ENCODE assay signal across 1 cellular context in the genomic region with DNA sequence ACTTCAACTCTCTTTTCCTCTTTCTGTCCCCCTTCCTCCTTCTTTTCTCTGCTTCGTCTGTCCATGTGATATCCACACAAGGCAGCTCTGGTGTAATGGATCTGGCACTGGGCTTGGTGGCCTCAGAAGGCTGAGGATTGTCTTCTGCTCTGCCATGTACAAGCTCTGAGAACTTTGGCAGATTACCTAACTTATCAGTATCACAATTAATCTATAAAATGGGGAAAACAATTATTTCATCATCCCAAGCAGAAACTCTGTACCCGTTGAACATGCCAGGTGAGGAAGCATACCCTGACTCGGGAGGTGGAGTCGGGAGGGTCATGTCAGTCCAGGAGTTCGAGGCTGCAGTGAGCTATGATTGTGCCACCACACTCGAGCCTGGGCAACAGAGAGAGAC.
TF ChIP-seq lines count a peak whose summit lies in the region.

No MANE protein-coding gene starts in this region.

TF ChIP-seq in GM23338, 12 proteins besides CTCF, POLR2A, EP300 and RAD21 (continued from another document):
- TF ChIP-seq, protein P1, sequence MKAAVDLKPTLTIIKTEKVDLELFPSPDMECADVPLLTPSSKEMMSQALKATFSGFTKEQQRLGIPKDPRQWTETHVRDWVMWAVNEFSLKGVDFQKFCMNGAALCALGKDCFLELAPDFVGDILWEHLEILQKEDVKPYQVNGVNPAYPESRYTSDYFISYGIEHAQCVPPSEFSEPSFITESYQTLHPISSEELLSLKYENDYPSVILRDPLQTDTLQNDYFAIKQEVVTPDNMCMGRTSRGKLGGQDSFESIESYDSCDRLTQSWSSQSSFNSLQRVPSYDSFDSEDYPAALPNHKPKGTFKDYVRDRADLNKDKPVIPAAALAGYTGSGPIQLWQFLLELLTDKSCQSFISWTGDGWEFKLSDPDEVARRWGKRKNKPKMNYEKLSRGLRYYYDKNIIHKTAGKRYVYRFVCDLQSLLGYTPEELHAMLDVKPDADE (IDR thresholded peaks at IDR 0.05), result no peak
- TF ChIP-seq, protein P2, sequence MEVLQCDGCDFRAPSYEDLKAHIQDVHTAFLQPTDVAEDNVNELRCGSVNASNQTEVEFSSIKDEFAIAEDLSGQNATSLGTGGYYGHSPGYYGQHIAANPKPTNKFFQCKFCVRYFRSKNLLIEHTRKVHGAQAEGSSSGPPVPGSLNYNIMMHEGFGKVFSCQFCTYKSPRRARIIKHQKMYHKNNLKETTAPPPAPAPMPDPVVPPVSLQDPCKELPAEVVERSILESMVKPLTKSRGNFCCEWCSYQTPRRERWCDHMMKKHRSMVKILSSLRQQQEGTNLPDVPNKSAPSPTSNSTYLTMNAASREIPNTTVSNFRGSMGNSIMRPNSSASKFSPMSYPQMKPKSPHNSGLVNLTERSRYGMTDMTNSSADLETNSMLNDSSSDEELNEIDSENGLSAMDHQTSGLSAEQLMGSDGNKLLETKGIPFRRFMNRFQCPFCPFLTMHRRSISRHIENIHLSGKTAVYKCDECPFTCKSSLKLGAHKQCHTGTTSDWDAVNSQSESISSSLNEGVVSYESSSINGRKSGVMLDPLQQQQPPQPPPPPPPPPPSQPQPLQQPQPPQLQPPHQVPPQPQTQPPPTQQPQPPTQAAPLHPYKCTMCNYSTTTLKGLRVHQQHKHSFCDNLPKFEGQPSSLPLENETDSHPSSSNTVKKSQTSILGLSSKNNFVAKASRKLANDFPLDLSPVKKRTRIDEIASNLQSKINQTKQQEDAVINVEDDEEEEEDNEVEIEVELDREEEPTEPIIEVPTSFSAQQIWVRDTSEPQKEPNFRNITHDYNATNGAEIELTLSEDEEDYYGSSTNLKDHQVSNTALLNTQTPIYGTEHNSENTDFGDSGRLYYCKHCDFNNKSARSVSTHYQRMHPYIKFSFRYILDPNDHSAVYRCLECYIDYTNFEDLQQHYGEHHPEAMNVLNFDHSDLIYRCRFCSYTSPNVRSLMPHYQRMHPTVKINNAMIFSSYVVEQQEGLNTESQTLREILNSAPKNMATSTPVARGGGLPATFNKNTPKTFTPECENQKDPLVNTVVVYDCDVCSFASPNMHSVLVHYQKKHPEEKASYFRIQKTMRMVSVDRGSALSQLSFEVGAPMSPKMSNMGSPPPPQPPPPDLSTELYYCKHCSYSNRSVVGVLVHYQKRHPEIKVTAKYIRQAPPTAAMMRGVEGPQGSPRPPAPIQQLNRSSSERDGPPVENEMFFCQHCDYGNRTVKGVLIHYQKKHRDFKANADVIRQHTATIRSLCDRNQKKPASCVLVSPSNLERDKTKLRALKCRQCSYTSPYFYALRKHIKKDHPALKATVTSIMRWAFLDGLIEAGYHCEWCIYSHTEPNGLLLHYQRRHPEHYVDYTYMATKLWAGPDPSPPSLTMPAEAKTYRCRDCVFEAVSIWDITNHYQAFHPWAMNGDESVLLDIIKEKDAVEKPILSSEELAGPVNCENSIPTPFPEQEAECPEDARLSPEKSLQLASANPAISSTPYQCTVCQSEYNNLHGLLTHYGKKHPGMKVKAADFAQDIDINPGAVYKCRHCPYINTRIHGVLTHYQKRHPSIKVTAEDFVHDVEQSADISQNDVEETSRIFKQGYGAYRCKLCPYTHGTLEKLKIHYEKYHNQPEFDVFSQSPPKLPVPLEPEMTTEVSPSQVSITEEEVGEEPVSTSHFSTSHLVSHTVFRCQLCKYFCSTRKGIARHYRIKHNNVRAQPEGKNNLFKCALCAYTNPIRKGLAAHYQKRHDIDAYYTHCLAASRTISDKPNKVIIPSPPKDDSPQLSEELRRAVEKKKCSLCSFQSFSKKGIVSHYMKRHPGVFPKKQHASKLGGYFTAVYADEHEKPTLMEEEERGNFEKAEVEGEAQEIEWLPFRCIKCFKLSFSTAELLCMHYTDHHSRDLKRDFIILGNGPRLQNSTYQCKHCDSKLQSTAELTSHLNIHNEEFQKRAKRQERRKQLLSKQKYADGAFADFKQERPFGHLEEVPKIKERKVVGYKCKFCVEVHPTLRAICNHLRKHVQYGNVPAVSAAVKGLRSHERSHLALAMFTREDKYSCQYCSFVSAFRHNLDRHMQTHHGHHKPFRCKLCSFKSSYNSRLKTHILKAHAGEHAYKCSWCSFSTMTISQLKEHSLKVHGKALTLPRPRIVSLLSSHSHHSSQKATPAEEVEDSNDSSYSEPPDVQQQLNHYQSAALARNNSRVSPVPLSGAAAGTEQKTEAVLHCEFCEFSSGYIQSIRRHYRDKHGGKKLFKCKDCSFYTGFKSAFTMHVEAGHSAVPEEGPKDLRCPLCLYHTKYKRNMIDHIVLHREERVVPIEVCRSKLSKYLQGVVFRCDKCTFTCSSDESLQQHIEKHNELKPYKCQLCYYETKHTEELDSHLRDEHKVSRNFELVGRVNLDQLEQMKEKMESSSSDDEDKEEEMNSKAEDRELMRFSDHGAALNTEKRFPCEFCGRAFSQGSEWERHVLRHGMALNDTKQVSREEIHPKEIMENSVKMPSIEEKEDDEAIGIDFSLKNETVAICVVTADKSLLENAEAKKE (CRISPR knock-in tag; IDR thresholded peaks at IDR 0.05), result no peak
